ENCODE assay signal across 26 cellular contexts in the genomic region with DNA sequence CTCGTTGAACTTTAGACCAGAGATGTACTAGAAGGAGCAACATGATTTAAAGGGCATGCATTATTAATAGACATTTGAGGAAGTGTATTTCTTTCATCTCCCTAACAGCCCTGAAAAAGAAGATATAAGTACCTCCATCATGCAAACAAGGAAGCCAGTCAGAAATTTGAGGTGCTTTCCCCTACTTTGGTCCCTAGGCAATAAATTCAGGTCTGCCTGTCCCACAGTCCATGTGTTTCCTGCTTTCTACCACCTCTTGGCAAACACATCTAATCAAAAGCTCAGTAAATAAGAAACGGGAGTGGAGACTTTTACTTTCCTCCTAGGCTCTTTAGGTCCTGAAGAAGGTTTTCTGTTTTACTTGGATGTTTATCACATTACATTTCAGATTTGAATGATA. TPM values are rescaled to one million over a fixed set of nuclear protein-coding genes. Genes with fewer than 3 reads are reported as not detected.
A peak's percentile ranks its signal among the peaks of the same experiment; 100 is the strongest.
DNase-seq lines count a peak whose midpoint lies in the region; ATAC-seq and TF ChIP-seq lines count a peak whose summit lies in the region.
"Had no signal": no experiment of that assay in that cellular context is flagged by ENCODE, and none has a peak within 500 bp of the region (broad histone marks: within the 10 kb centered on the region; RNA-seq: fewer than 3 reads in every experiment).

No MANE protein-coding gene starts in this region.

- BruUV-seq in PC-3 (replicated peaks; lab: Mats Ljungman, UMichigan) = no TSS peak

- TF ChIP-seq EP300 in transverse colon (IDR thresholded peaks at IDR 0.05; ENCODE audit: low read depth) = no peak

- H3K9ac ChIP-seq in PC-3 (ENCODE audit: low read length) = peak overlapping the region; percentile 22; the same call in 1 of the 2 replicates

- peak overlapping the region; percentile 65 for H2AFZ ChIP-seq in PC-3 (ENCODE audit: low read length)

- no peaks in the 10 kb centered on the region for H4K20me1 ChIP-seq in PC-3 (ENCODE audit: low read length)

- H3F3A ChIP-seq in PC-3 (ENCODE audit: low read length, unreplicated experiment) = peaks cover 9% of the 10 kb centered on the region

- H3K27ac ChIP-seq in PC-3 (ENCODE audit: low read length) = peak overlapping the region; percentile 98
- peak overlapping the region in 3 of 4 donors; percentile 28 to 90 (median 55) for H3K27ac ChIP-seq in transverse colon
- H3K27ac ChIP-seq: heart right ventricle, tibial artery had no signal

- H3K9me2 ChIP-seq in PC-3 (replicated peaks; ENCODE audit: low read length) = no peaks in the 10 kb centered on the region

- H3K36me3 ChIP-seq in PC-3 (ENCODE audit: low read depth, low read length) = no peaks in the 10 kb centered on the region; the same call in 1 of the 2 replicates
- no peaks in the 10 kb centered on the region for H3K36me3 ChIP-seq in mucosa of descending colon (ENCODE audit: low read depth)
- H3K36me3 ChIP-seq in transverse colon = no peaks in the 10 kb centered on the region
- H3K36me3 ChIP-seq: heart right ventricle, tibial artery had no signal

- POLR2A ChIA-PET in PC-3 (lab: Charles Lee; ENCODE audit: unreplicated experiment) = interaction anchor here (0.6 kb wide), 1 partner anchor 16 kb away, joined by 4 read pairs; no protein-coding TSS in a partner anchor

- no peak for TF ChIP-seq CTCF in PC-3 (conservative IDR thresholded peaks at IDR 0.05; ENCODE audit: low read depth, low read length)
- TF ChIP-seq CTCF in mucosa of descending colon (IDR thresholded peaks at IDR 0.05) = no peak
- TF ChIP-seq CTCF in transverse colon (IDR thresholded peaks at IDR 0.05) = no peak

- ATAC-seq in PC-3 (no peak), mucosa of descending colon (peak; percentile 60), HG02885 (IDR thresholded peaks at IDR 0.05; ENCODE audit: poor library complexity, unreplicated experiment) (no peak)
- ATAC-seq: A549; effector memory CD8-positive, alpha-beta T cell; GM12878; heart right ventricle; naive thymus-derived CD4-positive, alpha-beta T cell; Right ventricle myocardium inferior had no signal

- peak; percentile 15 for DNase-seq in SIG-M5 treated with dmso at 0.1 percent for 504 hours (lab: John Stamatoyannopoulos, UW; ENCODE audit: unreplicated experiment)
- DNase-seq in SIG-M5 (lab: John Stamatoyannopoulos, UW) = no peak
- peak; percentile 47 for DNase-seq in PC-3
- peak in 1 of 3 donors; percentile 27 for DNase-seq in mucosa of descending colon
- no peak for DNase-seq in transverse colon
- no peak for DNase-seq in HK-2 (ENCODE audit: unreplicated experiment)
- no peak for DNase-seq in NCI-H345 (lab: John Stamatoyannopoulos, UW)
- DNase-seq: activated CD4-positive, alpha-beta T cell treated with anti-CD3 and anti-CD28 coated beads for 4 hours; activated naive CD8-positive, alpha-beta T cell treated with anti-CD3 and anti-CD28 coated beads, Interleukin-2, amount 10 ng/mL, durations not matched to agents 7 days and 5 days; activated T-cell treated with anti-CD3 and anti-CD28 coated beads for 4 hours; CD8-positive, alpha-beta memory T cell; cortex of kidney; effector memory CD8-positive, alpha-beta T cell; foreskin fibroblast; heart right ventricle; naive thymus-derived CD4-positive, alpha-beta T cell; NCI-H1105 treated with DMSO at 0.1 percent for 48 hours; NCI-H2029; NCI-H774; OCI-M1; stimulated activated CD8-positive, alpha-beta memory T cell treated with anti-CD3 and anti-CD28 coated beads, Interleukin-4, amount 100 ng/mL, for 48 hours; tibial artery had no signal

- H3K79me2 ChIP-seq in PC-3 (ENCODE audit: low read length) = no peaks in the 10 kb centered on the region

- H3K27me3 ChIP-seq in PC-3 (ENCODE audit: low read length) (no peaks in the 10 kb centered on the region), transverse colon (no peaks in the 10 kb centered on the region)
- H3K27me3 ChIP-seq: tibial artery had no signal

- WGBS in transverse colon (ENCODE audit: low coverage in 1 of 2), 2 donors = 23 to 28% methylated on average over 2 of the region's 2 CpGs

- in situ Hi-C loops in transverse colon (cut with MboI; ENCODE audit: low pct_ligation_motif_present in 1 of 4, low pct_unique_long_range_greater_than_20kb in 1 of 4, low sequenced_read_pairs in 3 of 4) = loop anchor here (25.0 kb wide), 2 partner anchors 212 to 538 kb away; no protein-coding TSS in a partner anchor

- intact Hi-C loops in PC-3 (cut with micrococcal nuclease) (loop anchor here (5.0 kb wide), 3 partner anchors 103 to 248 kb away; no protein-coding TSS in a partner anchor), mucosa of descending colon (cut with DNase I, micrococcal nuclease) (no loop called here), transverse colon (cut with DNase I; ENCODE audit: low total_unique reads) (no loop called here)

- H3K4me3 ChIP-seq in PC-3 (ENCODE audit: low read length) = no peak overlapping the region
- no peak overlapping the region for H3K4me3 ChIP-seq in mucosa of descending colon
- no peak overlapping the region for H3K4me3 ChIP-seq in transverse colon
- H3K4me3 ChIP-seq: A549, GM12878, heart right ventricle, tibial artery had no signal

- peak overlapping the region; percentile 60 for H3K4me2 ChIP-seq in PC-3 (ENCODE audit: low read length)

- TF ChIP-seq POLR2A in transverse colon (IDR thresholded peaks at IDR 0.05) = no peak

- H3K4me1 ChIP-seq in PC-3 (ENCODE audit: insufficient read depth, low read length) (peaks cover 53% of the 10 kb centered on the region), mucosa of descending colon (ENCODE audit: low read depth) (no peaks in the 10 kb centered on the region), transverse colon (peaks cover 9 to 55% (median 23%) of the 10 kb centered on the region in 4 donors)

- H3K9me3 ChIP-seq in PC-3 (ENCODE audit: low read length) (no peaks in the 10 kb centered on the region), mucosa of descending colon (no peaks in the 10 kb centered on the region), transverse colon (no peaks in the 10 kb centered on the region)
- H3K9me3 ChIP-seq: tibial artery had no signal

- CTCF ChIA-PET in PC-3 (lab: Charles Lee) = interaction anchor here (1.3 kb wide), 1 partner anchor 17 kb away, joined by 3 read pairs; no protein-coding TSS in a partner anchor

RNA-seq across cellular contexts. Expression of gene SEMA3C, which starts 5.2 kb away (rescaled TPM):
- total RNA-seq in PC-3 (2014; rRNA removed) (27.4 and 28.0 TPM in 2 replicates), mucosa of descending colon (100 to 1,000 TPM in 1 of 3 donors, 10 to 100 TPM in 2; 72.4 to 150 (median 83.7) TPM), transverse colon (10 to 100 TPM; 34.0 to 83.8 (median 79.9) TPM)
- total RNA-seq: CD8-positive, alpha-beta memory T cell had no signal

Comparison
In these comparisons a context has a peak if more than half of its experiments do, and no peak if none do; other contexts are left out.
1. DNase-seq: peak in SIG-M5 treated with dmso at 0.1 percent for 504 hours (single experiment) and PC-3 (single experiment); none in SIG-M5 (single experiment), transverse colon (single experiment), HK-2 (single experiment) and NCI-H345 (single experiment).